Comparison of ENCODE assay signal across 22 cellular contexts in genomic region chr7:127699853-127700252, GRCh38. TPM values are rescaled to one million over a fixed set of nuclear protein-coding genes. Genes with fewer than 3 reads are reported as not detected.
DNase-seq lines count a peak whose midpoint lies in the region; ATAC-seq, FAIRE-seq and TF ChIP-seq lines count a peak whose summit lies in the region.
"Had no signal": no experiment of that assay in that cellular context is flagged by ENCODE, and none has a peak within 500 bp of the region (broad histone marks: within the 10 kb centered on the region; RNA-seq: fewer than 3 reads in every experiment).

No MANE protein-coding gene starts in this region.

- intact Hi-C loops in endothelial cell of umbilical vein (cut with micrococcal nuclease) (loop anchor here (10.0 kb wide), 2 partner anchors 435 to 625 kb away; no protein-coding TSS in a partner anchor), psoas muscle (cut with DNase I) (no loop called here)

- peaks cover 66% of the 10 kb centered on the region; the same call in 1 of the 2 replicates for H3K79me2 ChIP-seq in SK-N-SH (ENCODE audit: insufficient read depth)
- H3K79me2 ChIP-seq in endothelial cell of umbilical vein (ENCODE audit: control insufficient read depth, insufficient read depth, low read length): peaks cover 56% of the 10 kb centered on the region

- no peak for TF ChIP-seq CTCF in SK-N-SH (IDR thresholded peaks at IDR 0.05)
- TF ChIP-seq CTCF in endothelial cell of umbilical vein (IDR thresholded peaks at IDR 0.05; ENCODE audit: extremely low read depth in 1 of 2, insufficient read depth in 1 of 2, low read depth in 1 of 2, low read length in 2 of 2): no peak
- TF ChIP-seq CTCF in psoas muscle (IDR thresholded peaks at IDR 0.05): no peak

- dilution Hi-C loops in endothelial cell of umbilical vein (cut with MboI; ENCODE audit: extremely low pct_ligation_motif_present, low sequenced_read_pairs): loop anchor here (25.0 kb wide), 1 partner anchor 512 kb away; no protein-coding TSS in a partner anchor

- no peak overlapping the region for H2AFZ ChIP-seq in SK-N-SH (ENCODE audit: low read depth)
- no peak overlapping the region for H2AFZ ChIP-seq in endothelial cell of umbilical vein (ENCODE audit: low read depth, low read length)
- H2AFZ ChIP-seq: GM23338 had no signal

- H3K9me3 ChIP-seq in SK-N-SH: no peaks in the 10 kb centered on the region
- H3K9me3 ChIP-seq in T-helper 17 cell (ENCODE audit: control insufficient read depth, low read length, poor library complexity, severe bottlenecking): no peaks in the 10 kb centered on the region
- no peaks in the 10 kb centered on the region for H3K9me3 ChIP-seq in endothelial cell of umbilical vein (replicated peaks; ENCODE audit: control insufficient read depth, insufficient read depth, low read length)
- H3K9me3 ChIP-seq in psoas muscle: no peaks in the 10 kb centered on the region
- H3K9me3 ChIP-seq: BLaER1 had no signal

- DNase-seq in SK-N-SH (no peak), T-helper 17 cell (no peak), endothelial cell of umbilical vein (ENCODE audit: low read depth, low spot score) (no peak), CD1c-positive myeloid dendritic cell (ENCODE audit: extremely low spot score) (no peak), psoas muscle (no peak)
- DNase-seq: CD4-positive, alpha-beta T cell; CD8-positive, alpha-beta memory T cell; DMS 273 treated with DMSO at 0.1 percent for 48 hours; DMS79; GF-D8; H9 had no signal

- peaks cover 3% of the 10 kb centered on the region for H3K36me3 Mint-ChIP-seq in T-helper 17 cell (ENCODE audit: low read depth)

- peaks cover 10% of the 10 kb centered on the region for H3K4me1 Mint-ChIP-seq in T-helper 17 cell
- H3K4me1 Mint-ChIP-seq: B cell had no signal

- H3K4me3 Mint-ChIP-seq in T-helper 17 cell: no peak overlapping the region
- H3K4me3 Mint-ChIP-seq: B cell; CD4-positive, alpha-beta T cell; CD8-positive, alpha-beta memory T cell; GM23338; H9 had no signal

- H3K9me1 ChIP-seq in endothelial cell of umbilical vein (replicated peaks; ENCODE audit: control insufficient read depth, extremely low read depth, insufficient read depth, low read length): no peaks in the 10 kb centered on the region

- peaks cover 0 to 7% of the 10 kb centered on the region in 2 experiments; a peak in 1 of 4 replicates for H3K4me1 ChIP-seq in SK-N-SH (ENCODE audit: control insufficient read depth in 1 of 2, insufficient read depth in 2 of 2, low read depth in 1 of 2, low read length in 1 of 2)
- H3K4me1 ChIP-seq in endothelial cell of umbilical vein (ENCODE audit: control insufficient read depth, extremely low read depth, insufficient read depth, low read length): no peaks in the 10 kb centered on the region
- H3K4me1 ChIP-seq in psoas muscle: no peaks in the 10 kb centered on the region
- H3K4me1 ChIP-seq: BLaER1 had no signal

- no peak overlapping the region for H3K27ac ChIP-seq in SK-N-SH (ENCODE audit: low read depth in 2 of 2, low read length in 1 of 2)
- no peak overlapping the region for H3K27ac ChIP-seq in endothelial cell of umbilical vein (ENCODE audit: insufficient read depth, low read depth, low read length)
- no peak overlapping the region for H3K27ac ChIP-seq in psoas muscle
- H3K27ac ChIP-seq: 22Rv1, BLaER1, C4-2B had no signal

- no peak for FAIRE-seq in endothelial cell of umbilical vein (lab: Jason Lieb, UNC)
- FAIRE-seq: A204.1, D721Med, GM12891, GM18507 had no signal

- no peaks in the 10 kb centered on the region for H3K27me3 Mint-ChIP-seq in T-helper 17 cell
- H3K27me3 Mint-ChIP-seq: B cell; CD4-positive, alpha-beta T cell; CD8-positive, alpha-beta memory T cell had no signal

- H3K4me3 ChIP-seq in SK-N-SH (ENCODE audit: low read depth in 2 of 2, low read length in 1 of 2) (no peak overlapping the region), endothelial cell of umbilical vein (replicated peaks in 1 of 3; ENCODE audit: insufficient read depth in 1 of 3, low read depth in 1 of 3, low read length in 3 of 3) (no peak overlapping the region), psoas muscle (no peak overlapping the region)
- H3K4me3 ChIP-seq: BLaER1, GM23338 had no signal

- H3K36me3 ChIP-seq in SK-N-SH (replicated peaks in 1 of 2; ENCODE audit: control insufficient read depth in 1 of 2, insufficient read depth in 2 of 2, low read length in 1 of 2) (peaks cover 89% of the 10 kb centered on the region in 2 experiments), endothelial cell of umbilical vein (ENCODE audit: control insufficient read depth in 2 of 2, extremely low read depth in 1 of 2, insufficient read depth in 2 of 2, low read length in 2 of 2) (peaks cover 39 to 44% of the 10 kb centered on the region in 2 experiments), psoas muscle (ENCODE audit: insufficient read depth in 1 of 2, low read depth in 1 of 2) (peaks cover 16 to 88% of the 10 kb centered on the region in 2 donors)

- TF ChIP-seq EP300 in SK-N-SH (IDR thresholded peaks at IDR 0.05; ENCODE audit: borderline replicate concordance in 1 of 2, low read depth in 1 of 2, low read length in 1 of 2): no peak

- H3F3A ChIP-seq in SK-N-SH (replicated peaks; ENCODE audit: insufficient read depth): peaks cover 4% of the 10 kb centered on the region

- ATAC-seq in SK-N-SH treated with all-trans-retinoic acid at 6 μM for 48 hours (no peak), T-helper 17 cell (no peak), psoas muscle (no peak)
- ATAC-seq: GM23338, HCT116 had no signal

- H3K9ac ChIP-seq in SK-N-SH: no peak overlapping the region
- H3K9ac ChIP-seq in endothelial cell of umbilical vein (replicated peaks; ENCODE audit: extremely low read depth, insufficient read depth, low read length): no peak overlapping the region
- H3K9ac ChIP-seq: BLaER1 had no signal

- H3K4me2 ChIP-seq in SK-N-SH (no peak overlapping the region), endothelial cell of umbilical vein (ENCODE audit: insufficient read depth, low read length) (no peak overlapping the region)
- H3K4me2 ChIP-seq: BLaER1, GM23338 had no signal

- 93% methylated on average over 2 of the region's 2 CpGs for WGBS in SK-N-SH (ENCODE audit: low lambda C conversion rate)
- WGBS in psoas muscle, 3 donors: 78 to 89% (median 80%) methylated on average over 2 of the region's 2 CpGs

- BruUV-seq in endothelial cell of umbilical vein (replicated peaks; lab: Mats Ljungman, UMichigan): TSS peak; percentile 1

- H3K9me2 ChIP-seq in SK-N-SH: no peaks in the 10 kb centered on the region

- CTCF ChIA-PET in SK-N-SH (lab: Yijun Ruan, JAX): interaction anchor here (1.8 to 5.7 kb wide), 3 partner anchors 9 to 509 kb away, joined by 7 to 35 read pairs (median 10); no protein-coding TSS in a partner anchor
- CTCF ChIA-PET in endothelial cell of umbilical vein (lab: Charles Lee): interaction anchor here (2.1 kb wide), 1 partner anchor 510 kb away, joined by 7 read pairs; no protein-coding TSS in a partner anchor

- TF ChIP-seq POLR2A in endothelial cell of umbilical vein (IDR thresholded peaks at IDR 0.05; ENCODE audit: low read depth, low read length): no peak

- H4K20me1 ChIP-seq in SK-N-SH (ENCODE audit: insufficient read depth) (peaks cover 21% of the 10 kb centered on the region), endothelial cell of umbilical vein (replicated peaks; ENCODE audit: control insufficient read depth, extremely low read depth, insufficient read depth, low read length) (peaks cover 6% of the 10 kb centered on the region)

- no peak for TF ChIP-seq RAD21 in SK-N-SH (IDR thresholded peaks at IDR 0.05; ENCODE audit: low read length)

- POLR2A ChIA-PET in SK-N-SH (lab: Yijun Ruan, JAX) (no interaction called here), endothelial cell of umbilical vein (lab: Charles Lee) (no interaction called here)

- H3K27me3 ChIP-seq in SK-N-SH (ENCODE audit: insufficient read depth): no peaks in the 10 kb centered on the region
- H3K27me3 ChIP-seq in endothelial cell of umbilical vein (ENCODE audit: control insufficient read depth in 2 of 2, insufficient read depth in 2 of 2, low read length in 2 of 2): no peaks in the 10 kb centered on the region
- H3K27me3 ChIP-seq in psoas muscle (ENCODE audit: insufficient read depth in 3 of 3, low read length in 2 of 3): no peaks in the 10 kb centered on the region
- H3K27me3 ChIP-seq: BLaER1 had no signal

- peak overlapping the region; percentile 9 for H3K27ac Mint-ChIP-seq in T-helper 17 cell
- H3K27ac Mint-ChIP-seq: B cell; CD4-positive, alpha-beta T cell; GM23338 had no signal

TF ChIP-seq in SK-N-SH, 30 proteins besides CTCF, POLR2A, EP300 and RAD21:
- TF ChIP-seq ELF1 (IDR thresholded peaks at IDR 0.05): no peak
- peak; percentile 37; the same call in 1 of the 2 replicates for TF ChIP-seq NFIC (IDR thresholded peaks at IDR 0.05; ENCODE audit: borderline replicate concordance)

TF ChIP-seq in SK-N-SH treated with all-trans-retinoic acid at 6 μM for 48 hours, 23 proteins besides CTCF, POLR2A, EP300 and RAD21:
- TF ChIP-seq ISL1 (CRISPR knock-in tag; IDR thresholded peaks at IDR 0.05): no peak
- TF ChIP-seq ESRRG (CRISPR knock-in tag; IDR thresholded peaks at IDR 0.05): no peak
- no peak for TF ChIP-seq ZNF70 (CRISPR knock-in tag; IDR thresholded peaks at IDR 0.05)

TF ChIP-seq in endothelial cell of umbilical vein, 7 proteins besides CTCF, POLR2A, EP300 and RAD21 (continues in another document):
- TF ChIP-seq MAX (IDR thresholded peaks at IDR 0.05; ENCODE audit: insufficient read depth, insufficient read length): no peak
- no peak for TF ChIP-seq EZH2 (IDR thresholded peaks at IDR 0.05; ENCODE audit: borderline replicate concordance, low read depth, low read length, severe bottlenecking)
- TF ChIP-seq FOS (IDR thresholded peaks at IDR 0.05; ENCODE audit: borderline replicate concordance, insufficient read depth, low read length): no peak
- TF ChIP-seq GATA2 (IDR thresholded peaks at IDR 0.05; ENCODE audit: insufficient read depth, insufficient read length, low read depth, low read length): no peak
- no peak for TF ChIP-seq MYC (IDR thresholded peaks at IDR 0.05; ENCODE audit: low read depth, low read length)

RNA-seq across cellular contexts. Expression of gene SND1, which starts 47.9 kb away (rescaled TPM):
- polyA plus RNA-seq in SK-N-SH (2012; rRNA removed) (165 and 168 TPM in 2 replicates), endothelial cell of umbilical vein (113 and 116 TPM in 2 replicates), psoas muscle (10 to 100 TPM; 29.2 to 72.8 (median 35.1) TPM)
- 112 and 138 TPM in 2 replicates for polyA plus RNA-seq in SK-N-SH (2012; cell fraction: cytosol; rRNA removed)
- 126 and 165 TPM in 2 replicates for polyA plus RNA-seq in SK-N-SH (2012; cell fraction: nucleus; rRNA removed)
- total RNA-seq in T-helper 17 cell (100 to 1,000 TPM; 201 to 208 TPM), endothelial cell of umbilical vein (234 and 249 TPM in 2 replicates), psoas muscle (10 to 100 TPM; 46.2 to 71.6 (median 53.4) TPM)
- polyA plus RNA-seq in endothelial cell of umbilical vein (2011; cell fraction: cytosol; rRNA removed): 142 and 145 TPM in 2 replicates
- polyA plus RNA-seq in endothelial cell of umbilical vein (2011; cell fraction: nucleus; rRNA removed): 150 and 152 TPM in 2 replicates
- 164 and 205 TPM in 2 replicates for polyA plus RNA-seq in endothelial cell of umbilical vein (2012)
- 269 and 273 TPM in 2 replicates for polyA minus RNA-seq in endothelial cell of umbilical vein
- 158 TPM for polyA minus RNA-seq in endothelial cell of umbilical vein (2011; cell fraction: cytosol; rRNA and poly(A)+ RNA removed)
- polyA minus RNA-seq in endothelial cell of umbilical vein (2011; cell fraction: nucleus; rRNA and poly(A)+ RNA removed): 216 and 269 TPM in 2 replicates
